8 cellular contexts compared by ENCODE assay signal in the genomic region with DNA sequence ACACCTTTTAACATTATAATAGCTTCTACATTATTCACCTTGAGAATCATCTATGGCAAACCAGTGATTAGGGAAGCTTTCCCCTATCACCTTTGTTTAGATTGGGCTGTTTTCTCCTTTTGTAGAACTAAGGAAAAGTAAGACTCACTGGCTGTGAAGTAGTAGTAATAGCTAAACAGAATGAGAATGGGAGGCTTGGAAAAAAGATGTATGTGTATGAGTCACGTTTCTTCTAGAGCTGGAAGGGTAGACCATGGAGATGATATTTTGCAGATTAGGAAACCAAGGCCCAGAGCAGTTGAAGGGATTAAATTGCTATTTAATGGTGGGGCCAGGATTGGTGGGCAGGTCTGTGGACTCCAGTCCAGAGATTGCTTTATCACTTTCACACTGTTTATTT. TPM values are rescaled to one million over a fixed set of nuclear protein-coding genes. Genes with fewer than 3 reads are reported as not detected.
DNase-seq lines count a peak whose midpoint lies in the region; ATAC-seq and TF ChIP-seq lines count a peak whose summit lies in the region.

No MANE protein-coding gene starts in this region.

- no peak overlapping the region; the same call in 1 of the 2 replicates for H3K9ac ChIP-seq in iPS-20b (ENCODE audit: low read depth, low read length)

- intact Hi-C loops in heart left ventricle (cut with DNase I) (loop anchor here in 5 of 10 donors (5.0 to 10.0 kb wide), 3 partner anchors 51 to 74 kb away; no protein-coding TSS in a partner anchor), cardiac septum (cut with DNase I) (no loop called here), ascending aorta (cut with DNase I) (no loop called here)

- no peak for TF ChIP-seq EP300 in tibial nerve (IDR thresholded peaks at IDR 0.05)

- no peak for TF ChIP-seq POLR2A in heart left ventricle (IDR thresholded peaks at IDR 0.05)
- TF ChIP-seq POLR2A in tibial nerve (IDR thresholded peaks at IDR 0.05) = no peak

- peaks cover 0 to 68% (median 49%) of the 10 kb centered on the region in 12 donors for H3K4me1 ChIP-seq in heart left ventricle
- peaks cover 0 to 23% of the 10 kb centered on the region in 2 donors for H3K4me1 ChIP-seq in ascending aorta
- peaks cover 49% of the 10 kb centered on the region for H3K4me1 ChIP-seq in iPS-20b (ENCODE audit: insufficient read depth, low read length)
- H3K4me1 ChIP-seq in tibial nerve = peaks cover 0 to 67% (median 17%) of the 10 kb centered on the region in 4 donors

- WGBS in heart left ventricle, 4 donors = 26 to 42% (median 36%) methylated on average over 1 of the region's 1 CpG
- WGBS in tibial nerve, 2 donors = 9 to 26% methylated on average over 1 of the region's 1 CpG

- H3K9me3 ChIP-seq in heart left ventricle (no peaks in the 10 kb centered on the region), ascending aorta (no peaks in the 10 kb centered on the region), iPS-20b (ENCODE audit: insufficient read depth, low read depth, low read length) (no peaks in the 10 kb centered on the region), tibial nerve (no peaks in the 10 kb centered on the region)

- H3K4me3 ChIP-seq in heart left ventricle = peak overlapping the region in 10 of 12 donors; percentile 66 to 94 (median 84)
- peak overlapping the region; percentile 70 to 88 for H3K4me3 ChIP-seq in ascending aorta
- peak overlapping the region; percentile 93; the same call in 1 of the 2 replicates for H3K4me3 ChIP-seq in iPS-20b (ENCODE audit: low read length)
- H3K4me3 ChIP-seq in tibial nerve = peak overlapping the region in 1 of 4 donors; percentile 90

- H3K27me3 ChIP-seq in heart left ventricle = no peaks in the 10 kb centered on the region
- H3K27me3 ChIP-seq in ascending aorta = no peaks in the 10 kb centered on the region
- H3K27me3 ChIP-seq in iPS-20b (ENCODE audit: insufficient read depth, low read length) = no peaks in the 10 kb centered on the region
- H3K27me3 ChIP-seq in tibial nerve = no peaks in the 10 kb centered on the region

- no peak for DNase-seq in heart left ventricle
- no peak for DNase-seq in cardiac septum (ENCODE audit: low spot score)
- DNase-seq in ascending aorta (ENCODE audit: low spot score in 2 of 2) = no peak
- DNase-seq in tibial nerve (ENCODE audit: low spot score in 2 of 2) = no peak
- no peak for DNase-seq in SW 1271 (lab: John Stamatoyannopoulos, UW)
- DNase-seq in activated CD4-positive, CD25-positive, alpha-beta regulatory T cell (lab: John Stamatoyannopoulos, UW) = no peak

- no peaks in the 10 kb centered on the region for H3K36me3 ChIP-seq in heart left ventricle
- H3K36me3 ChIP-seq in ascending aorta = no peaks in the 10 kb centered on the region
- H3K36me3 ChIP-seq in iPS-20b (ENCODE audit: insufficient read depth, low read depth, low read length) = no peaks in the 10 kb centered on the region
- no peaks in the 10 kb centered on the region for H3K36me3 ChIP-seq in tibial nerve

- peak overlapping the region in 3 of 12 donors; percentile 25 to 97 (median 88) for H3K27ac ChIP-seq in heart left ventricle
- no peak overlapping the region for H3K27ac ChIP-seq in ascending aorta
- H3K27ac ChIP-seq in iPS-20b (ENCODE audit: low read length) = no peak overlapping the region
- H3K27ac ChIP-seq in tibial nerve = peak overlapping the region in 3 of 4 donors; percentile 24 to 94 (median 25)

- no peak for ATAC-seq in heart left ventricle
- ATAC-seq in GM18873 (IDR thresholded peaks at IDR 0.05; ENCODE audit: low FRiP score, unreplicated experiment) = no peak

- TF ChIP-seq CTCF in heart left ventricle (IDR thresholded peaks at IDR 0.05) = no peak
- no peak for TF ChIP-seq CTCF in ascending aorta (IDR thresholded peaks at IDR 0.05)
- TF ChIP-seq CTCF in tibial nerve (IDR thresholded peaks at IDR 0.05) = no peak

RNA-seq across cellular contexts. Expression of a gene that starts 2.1 kb away (rescaled TPM):
- 10 to 100 TPM; 18.8 to 25.0 (median 20.2) TPM for total RNA-seq in heart left ventricle
- 10 to 100 TPM in 1 of 2 donors, 1 to 10 TPM in 1; 8.1 to 19.5 TPM for polyA plus RNA-seq in heart left ventricle
- 25.3 TPM for total RNA-seq in cardiac septum
- 8.9 TPM for total RNA-seq in ascending aorta
- total RNA-seq in tibial nerve = 10 to 100 TPM; 27.0 to 45.0 (median 39.3) TPM

Comparison
In these comparisons a context has a peak if more than half of its experiments do, and no peak if none do; other contexts are left out.
1. H3K27ac ChIP-seq: peak in tibial nerve (3 of 4); none in ascending aorta (0 of 2) and iPS-20b (single experiment).